Comparison of ENCODE assay signal across 23 cellular contexts in genomic region chr22:40610329-40610850, GRCh38. TPM values are rescaled to one million over a fixed set of nuclear protein-coding genes. Genes with fewer than 3 reads are reported as not detected.
DNase-seq lines count a peak whose midpoint lies in the region; ATAC-seq and TF ChIP-seq lines count a peak whose summit lies in the region.
"Had no signal": no experiment of that assay in that cellular context is flagged by ENCODE, and none has a peak within 500 bp of the region (broad histone marks: within the 10 kb centered on the region; RNA-seq: fewer than 3 reads in every experiment).

No MANE protein-coding gene starts in this region.

- no peak for ATAC-seq in HG02678 (IDR thresholded peaks at IDR 0.05; ENCODE audit: unreplicated experiment)
- ATAC-seq: CD8-positive, alpha-beta T cell had no signal

- H3K4me1 ChIP-seq in OCI-LY1 (ENCODE audit: insufficient read depth, low read length, severe bottlenecking): peaks cover 41% of the 10 kb centered on the region
- peaks cover 34 to 53% of the 10 kb centered on the region in 2 donors for H3K4me1 ChIP-seq in adrenal gland (replicated peaks in 1 of 2)
- no peaks in the 10 kb centered on the region for H3K4me1 ChIP-seq in trophoblast cell (ENCODE audit: control insufficient read depth in 1 of 2, insufficient read depth in 2 of 2, low read length in 2 of 2)

- H3K79me2 ChIP-seq in OCI-LY1 (ENCODE audit: insufficient read depth, low read length) (peaks cover 33% of the 10 kb centered on the region), trophoblast cell (ENCODE audit: control insufficient read depth, insufficient read depth, low read length, poor library complexity) (peaks cover 3% of the 10 kb centered on the region)

- no peak overlapping the region for H2BK5ac ChIP-seq in trophoblast cell (ENCODE audit: low read depth, low read length, poor library complexity)

- H3K9me3 ChIP-seq in OCI-LY1 (ENCODE audit: low read length) (no peaks in the 10 kb centered on the region), adrenal gland (replicated peaks in 1 of 3) (no peaks in the 10 kb centered on the region), trophoblast cell (ENCODE audit: insufficient read depth, low read depth, low read length) (no peaks in the 10 kb centered on the region)
- H3K9me3 ChIP-seq: left ventricle myocardium inferior had no signal

- intact Hi-C loops in adrenal gland (cut with DNase I): no loop called here

- H2AK5ac ChIP-seq in trophoblast cell (ENCODE audit: low read length): no peak overlapping the region

- H2AFZ ChIP-seq in OCI-LY1 (ENCODE audit: low read length): no peak overlapping the region
- no peak overlapping the region for H2AFZ ChIP-seq in trophoblast cell (ENCODE audit: insufficient read depth, low read length, poor library complexity)

- no peak for TF ChIP-seq POLR2A in adrenal gland (IDR thresholded peaks at IDR 0.05)

- no peak overlapping the region for H4K12ac ChIP-seq in trophoblast cell (ENCODE audit: low read depth, low read length)

- H3K36me3 ChIP-seq in OCI-LY1 (ENCODE audit: insufficient read depth, low read length) (no peaks in the 10 kb centered on the region), adrenal gland (replicated peaks in 1 of 2) (no peaks in the 10 kb centered on the region), trophoblast cell (ENCODE audit: control insufficient read depth in 1 of 2, insufficient read depth in 2 of 2, low read length in 2 of 2) (no peaks in the 10 kb centered on the region)
- H3K36me3 ChIP-seq: left ventricle myocardium inferior had no signal

- TF ChIP-seq CTCF in OCI-LY1 (IDR thresholded peaks at IDR 0.05; ENCODE audit: low read length): no peak
- no peak for TF ChIP-seq CTCF in adrenal gland (IDR thresholded peaks at IDR 0.05)

- H2BK120ac ChIP-seq in trophoblast cell (ENCODE audit: insufficient read depth, low read length, poor library complexity): no peak overlapping the region

- no peak overlapping the region for H3K14ac ChIP-seq in trophoblast cell (ENCODE audit: low read length)

- no peak overlapping the region for H3K9ac ChIP-seq in OCI-LY1 (ENCODE audit: low read length)
- no peak overlapping the region for H3K9ac ChIP-seq in trophoblast cell (ENCODE audit: low read length)

- H4K20me1 ChIP-seq in OCI-LY1 (ENCODE audit: insufficient read depth, low read length): no peaks in the 10 kb centered on the region

- H3K79me1 ChIP-seq in trophoblast cell (ENCODE audit: low read length): no peaks in the 10 kb centered on the region

- no peak overlapping the region for H4K8ac ChIP-seq in trophoblast cell (ENCODE audit: low read depth, low read length)

- no peak overlapping the region for H3K4me3 ChIP-seq in OCI-LY1 (ENCODE audit: low read depth, low read length, poor library complexity, severe bottlenecking)
- no peak overlapping the region for H3K4me3 ChIP-seq in adrenal gland
- H3K4me3 ChIP-seq in trophoblast cell (ENCODE audit: low read depth, low read length): no peak overlapping the region
- H3K4me3 ChIP-seq: dorsolateral prefrontal cortex, left ventricle myocardium inferior, skin epidermis had no signal

- no peaks in the 10 kb centered on the region for H3K9me2 ChIP-seq in OCI-LY1 (ENCODE audit: low read depth, low read length)

- DNase-seq in NCI-H82 (lab: John Stamatoyannopoulos, UW) (peak; percentile 13), NCI-H82 treated with DMSO at 0.1 percent for 48 hours (lab: John Stamatoyannopoulos, UW; ENCODE audit: unreplicated experiment) (no peak), adrenal gland (no peak), trophoblast cell (no peak), AML-193 (lab: John Stamatoyannopoulos, UW) (no peak), HCEC 1CT (no peak)
- DNase-seq: activated CD4-positive, alpha-beta T cell treated with anti-CD3 and anti-CD28 coated beads, Interleukin-2, amount 50 U/mL, for 48 hours; activated naive CD8-positive, alpha-beta T cell treated with anti-CD3 and anti-CD28 coated beads for 36 hours; CD8-positive, alpha-beta T cell; DMS153; dorsolateral prefrontal cortex; left ventricle myocardium inferior; mesendoderm; NCI-H1436; NCI-H2081 treated with DMSO at 0.1 percent for 48 hours; NCI-H446; NCI-H774; nucleus accumbens; SHP77; T1000 had no signal

- no peaks in the 10 kb centered on the region for H3F3A ChIP-seq in OCI-LY1 (ENCODE audit: insufficient read depth, low read length)

- H3K4ac ChIP-seq in trophoblast cell (ENCODE audit: low read depth, low read length): peak overlapping the region; percentile 35

- H3K18ac ChIP-seq in trophoblast cell (ENCODE audit: low read length): no peak overlapping the region

- no peak overlapping the region for H3K23ac ChIP-seq in trophoblast cell (ENCODE audit: low read length)

- no peak overlapping the region for H2BK12ac ChIP-seq in trophoblast cell (ENCODE audit: low read length)

- no peak overlapping the region for H4K91ac ChIP-seq in trophoblast cell (ENCODE audit: low read depth, low read length)

- H3K4me2 ChIP-seq in OCI-LY1 (ENCODE audit: low read length): no peak overlapping the region
- H3K4me2 ChIP-seq in trophoblast cell (ENCODE audit: low read length): no peak overlapping the region

- H3K27ac ChIP-seq in OCI-LY1 (ENCODE audit: low read depth, low read length, poor library complexity, severe bottlenecking): peak overlapping the region; percentile 14
- H3K27ac ChIP-seq in adrenal gland: peak overlapping the region in 4 of 5 donors; percentile 34 to 66 (median 50)
- no peak overlapping the region for H3K27ac ChIP-seq in trophoblast cell (ENCODE audit: low read depth, low read length)
- H3K27ac ChIP-seq: dorsolateral prefrontal cortex, left ventricle myocardium inferior, skin epidermis had no signal

- H3K27me3 ChIP-seq in OCI-LY1 (ENCODE audit: insufficient read depth, low read length): no peaks in the 10 kb centered on the region
- H3K27me3 ChIP-seq in adrenal gland: no peaks in the 10 kb centered on the region
- H3K27me3 ChIP-seq in trophoblast cell (ENCODE audit: insufficient read depth, low read length): no peaks in the 10 kb centered on the region
- H3K27me3 ChIP-seq: dorsolateral prefrontal cortex had no signal

- 74 to 90% (median 85%) methylated on average over 1 of the region's 1 CpG for WGBS in adrenal gland, 4 donors
- no CpG with 5 or more reads among the region's 1 CpG for WGBS in trophoblast cell (ENCODE audit: extremely low coverage, insufficient coverage, insufficient read length)

RNA-seq across cellular contexts. Expression of gene MRTFA, which starts 26.1 kb away (rescaled TPM):
- 100 to 1,000 TPM in 2 of 8 donors, 10 to 100 TPM in 6; 33.9 to 141 (median 47.8) TPM for total RNA-seq in adrenal gland
- 10 to 100 TPM; 12.3 to 49.8 (median 22.7) TPM for polyA plus RNA-seq in adrenal gland
- 51.3 and 51.5 TPM in 2 replicates for polyA plus RNA-seq in trophoblast cell (2013)
